Comparison of ENCODE assay signal across 1 cellular context in the genomic region with DNA sequence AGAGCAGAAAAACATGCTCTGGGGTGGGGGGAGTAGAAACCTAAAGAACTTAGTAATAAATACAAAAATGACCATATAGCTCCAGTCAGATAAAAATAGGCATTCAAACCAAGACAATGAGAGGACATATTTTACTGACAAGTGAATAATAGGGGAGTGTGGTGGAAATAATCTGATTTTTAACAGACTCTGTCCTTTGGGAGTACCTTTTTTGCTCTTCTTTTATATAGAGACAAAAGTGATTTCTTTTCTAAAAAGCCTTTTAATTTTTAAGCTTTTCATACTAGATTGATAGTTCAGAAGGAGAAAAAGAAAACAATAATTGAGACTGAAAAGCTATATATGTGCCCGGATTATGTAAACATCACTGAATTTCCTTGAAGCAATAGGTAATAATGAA.
TF ChIP-seq lines count a peak whose summit lies in the region.

No MANE protein-coding gene starts in this region.

TF ChIP-seq in WTC11, 78 proteins besides CTCF, POLR2A, EP300 and RAD21 (continued from another document):
- TF ChIP-seq, protein P1, sequence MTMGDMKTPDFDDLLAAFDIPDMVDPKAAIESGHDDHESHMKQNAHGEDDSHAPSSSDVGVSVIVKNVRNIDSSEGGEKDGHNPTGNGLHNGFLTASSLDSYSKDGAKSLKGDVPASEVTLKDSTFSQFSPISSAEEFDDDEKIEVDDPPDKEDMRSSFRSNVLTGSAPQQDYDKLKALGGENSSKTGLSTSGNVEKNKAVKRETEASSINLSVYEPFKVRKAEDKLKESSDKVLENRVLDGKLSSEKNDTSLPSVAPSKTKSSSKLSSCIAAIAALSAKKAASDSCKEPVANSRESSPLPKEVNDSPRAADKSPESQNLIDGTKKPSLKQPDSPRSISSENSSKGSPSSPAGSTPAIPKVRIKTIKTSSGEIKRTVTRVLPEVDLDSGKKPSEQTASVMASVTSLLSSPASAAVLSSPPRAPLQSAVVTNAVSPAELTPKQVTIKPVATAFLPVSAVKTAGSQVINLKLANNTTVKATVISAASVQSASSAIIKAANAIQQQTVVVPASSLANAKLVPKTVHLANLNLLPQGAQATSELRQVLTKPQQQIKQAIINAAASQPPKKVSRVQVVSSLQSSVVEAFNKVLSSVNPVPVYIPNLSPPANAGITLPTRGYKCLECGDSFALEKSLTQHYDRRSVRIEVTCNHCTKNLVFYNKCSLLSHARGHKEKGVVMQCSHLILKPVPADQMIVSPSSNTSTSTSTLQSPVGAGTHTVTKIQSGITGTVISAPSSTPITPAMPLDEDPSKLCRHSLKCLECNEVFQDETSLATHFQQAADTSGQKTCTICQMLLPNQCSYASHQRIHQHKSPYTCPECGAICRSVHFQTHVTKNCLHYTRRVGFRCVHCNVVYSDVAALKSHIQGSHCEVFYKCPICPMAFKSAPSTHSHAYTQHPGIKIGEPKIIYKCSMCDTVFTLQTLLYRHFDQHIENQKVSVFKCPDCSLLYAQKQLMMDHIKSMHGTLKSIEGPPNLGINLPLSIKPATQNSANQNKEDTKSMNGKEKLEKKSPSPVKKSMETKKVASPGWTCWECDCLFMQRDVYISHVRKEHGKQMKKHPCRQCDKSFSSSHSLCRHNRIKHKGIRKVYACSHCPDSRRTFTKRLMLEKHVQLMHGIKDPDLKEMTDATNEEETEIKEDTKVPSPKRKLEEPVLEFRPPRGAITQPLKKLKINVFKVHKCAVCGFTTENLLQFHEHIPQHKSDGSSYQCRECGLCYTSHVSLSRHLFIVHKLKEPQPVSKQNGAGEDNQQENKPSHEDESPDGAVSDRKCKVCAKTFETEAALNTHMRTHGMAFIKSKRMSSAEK (CRISPR knock-in tag; IDR thresholded peaks at IDR 0.05; ENCODE audit: borderline replicate concordance), result no peak
- TF ChIP-seq, protein P2, sequence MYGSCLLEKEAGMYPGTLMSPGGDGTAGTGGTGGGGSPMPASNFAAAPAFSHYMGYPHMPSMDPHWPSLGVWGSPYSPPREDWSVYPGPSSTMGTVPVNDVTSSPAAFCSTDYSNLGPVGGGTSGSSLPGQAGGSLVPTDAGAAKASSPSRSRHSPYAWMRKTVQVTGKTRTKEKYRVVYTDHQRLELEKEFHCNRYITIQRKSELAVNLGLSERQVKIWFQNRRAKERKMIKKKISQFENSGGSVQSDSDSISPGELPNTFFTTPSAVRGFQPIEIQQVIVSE (CRISPR knock-in tag; IDR thresholded peaks at IDR 0.05; ENCODE audit: borderline replicate concordance), result no peak
- TF ChIP-seq FOXP1 (CRISPR knock-in tag; IDR thresholded peaks at IDR 0.05; ENCODE audit: borderline replicate concordance) (no peak), PRRX2 (CRISPR knock-in tag; IDR thresholded peaks at IDR 0.05) (no peak), HMGA2 (CRISPR knock-in tag; IDR thresholded peaks at IDR 0.05) (no peak), ZNF423 (CRISPR knock-in tag; IDR thresholded peaks at IDR 0.05) (no peak), GRHL2 (CRISPR knock-in tag; IDR thresholded peaks at IDR 0.05; ENCODE audit: insufficient replicate concordance, severe bottlenecking) (no peak)
- TF ChIP-seq, protein P3, sequence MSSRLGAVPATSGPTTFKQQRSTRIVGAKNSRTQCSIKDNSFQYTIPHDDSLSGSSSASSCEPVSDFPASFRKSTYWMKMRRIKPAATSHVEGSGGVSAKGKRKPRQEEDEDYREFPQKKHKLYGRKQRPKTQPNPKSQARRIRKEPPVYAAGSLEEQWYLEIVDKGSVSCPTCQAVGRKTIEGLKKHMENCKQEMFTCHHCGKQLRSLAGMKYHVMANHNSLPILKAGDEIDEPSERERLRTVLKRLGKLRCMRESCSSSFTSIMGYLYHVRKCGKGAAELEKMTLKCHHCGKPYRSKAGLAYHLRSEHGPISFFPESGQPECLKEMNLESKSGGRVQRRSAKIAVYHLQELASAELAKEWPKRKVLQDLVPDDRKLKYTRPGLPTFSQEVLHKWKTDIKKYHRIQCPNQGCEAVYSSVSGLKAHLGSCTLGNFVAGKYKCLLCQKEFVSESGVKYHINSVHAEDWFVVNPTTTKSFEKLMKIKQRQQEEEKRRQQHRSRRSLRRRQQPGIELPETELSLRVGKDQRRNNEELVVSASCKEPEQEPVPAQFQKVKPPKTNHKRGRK (CRISPR knock-in tag; IDR thresholded peaks at IDR 0.05; ENCODE audit: borderline replicate concordance), result no peak
- TF ChIP-seq, protein P4, sequence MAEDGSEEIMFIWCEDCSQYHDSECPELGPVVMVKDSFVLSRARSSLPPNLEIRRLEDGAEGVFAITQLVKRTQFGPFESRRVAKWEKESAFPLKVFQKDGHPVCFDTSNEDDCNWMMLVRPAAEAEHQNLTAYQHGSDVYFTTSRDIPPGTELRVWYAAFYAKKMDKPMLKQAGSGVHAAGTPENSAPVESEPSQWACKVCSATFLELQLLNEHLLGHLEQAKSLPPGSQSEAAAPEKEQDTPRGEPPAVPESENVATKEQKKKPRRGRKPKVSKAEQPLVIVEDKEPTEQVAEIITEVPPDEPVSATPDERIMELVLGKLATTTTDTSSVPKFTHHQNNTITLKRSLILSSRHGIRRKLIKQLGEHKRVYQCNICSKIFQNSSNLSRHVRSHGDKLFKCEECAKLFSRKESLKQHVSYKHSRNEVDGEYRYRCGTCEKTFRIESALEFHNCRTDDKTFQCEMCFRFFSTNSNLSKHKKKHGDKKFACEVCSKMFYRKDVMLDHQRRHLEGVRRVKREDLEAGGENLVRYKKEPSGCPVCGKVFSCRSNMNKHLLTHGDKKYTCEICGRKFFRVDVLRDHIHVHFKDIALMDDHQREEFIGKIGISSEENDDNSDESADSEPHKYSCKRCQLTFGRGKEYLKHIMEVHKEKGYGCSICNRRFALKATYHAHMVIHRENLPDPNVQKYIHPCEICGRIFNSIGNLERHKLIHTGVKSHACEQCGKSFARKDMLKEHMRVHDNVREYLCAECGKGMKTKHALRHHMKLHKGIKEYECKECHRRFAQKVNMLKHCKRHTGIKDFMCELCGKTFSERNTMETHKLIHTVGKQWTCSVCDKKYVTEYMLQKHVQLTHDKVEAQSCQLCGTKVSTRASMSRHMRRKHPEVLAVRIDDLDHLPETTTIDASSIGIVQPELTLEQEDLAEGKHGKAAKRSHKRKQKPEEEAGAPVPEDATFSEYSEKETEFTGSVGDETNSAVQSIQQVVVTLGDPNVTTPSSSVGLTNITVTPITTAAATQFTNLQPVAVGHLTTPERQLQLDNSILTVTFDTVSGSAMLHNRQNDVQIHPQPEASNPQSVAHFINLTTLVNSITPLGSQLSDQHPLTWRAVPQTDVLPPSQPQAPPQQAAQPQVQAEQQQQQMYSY (CRISPR knock-in tag; IDR thresholded peaks at IDR 0.05), result no peak
- TF ChIP-seq, protein P5, sequence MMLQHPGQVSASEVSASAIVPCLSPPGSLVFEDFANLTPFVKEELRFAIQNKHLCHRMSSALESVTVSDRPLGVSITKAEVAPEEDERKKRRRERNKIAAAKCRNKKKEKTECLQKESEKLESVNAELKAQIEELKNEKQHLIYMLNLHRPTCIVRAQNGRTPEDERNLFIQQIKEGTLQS (CRISPR knock-in tag; conservative IDR thresholded peaks at IDR 0.05), result no peak
- TF ChIP-seq, protein P6, sequence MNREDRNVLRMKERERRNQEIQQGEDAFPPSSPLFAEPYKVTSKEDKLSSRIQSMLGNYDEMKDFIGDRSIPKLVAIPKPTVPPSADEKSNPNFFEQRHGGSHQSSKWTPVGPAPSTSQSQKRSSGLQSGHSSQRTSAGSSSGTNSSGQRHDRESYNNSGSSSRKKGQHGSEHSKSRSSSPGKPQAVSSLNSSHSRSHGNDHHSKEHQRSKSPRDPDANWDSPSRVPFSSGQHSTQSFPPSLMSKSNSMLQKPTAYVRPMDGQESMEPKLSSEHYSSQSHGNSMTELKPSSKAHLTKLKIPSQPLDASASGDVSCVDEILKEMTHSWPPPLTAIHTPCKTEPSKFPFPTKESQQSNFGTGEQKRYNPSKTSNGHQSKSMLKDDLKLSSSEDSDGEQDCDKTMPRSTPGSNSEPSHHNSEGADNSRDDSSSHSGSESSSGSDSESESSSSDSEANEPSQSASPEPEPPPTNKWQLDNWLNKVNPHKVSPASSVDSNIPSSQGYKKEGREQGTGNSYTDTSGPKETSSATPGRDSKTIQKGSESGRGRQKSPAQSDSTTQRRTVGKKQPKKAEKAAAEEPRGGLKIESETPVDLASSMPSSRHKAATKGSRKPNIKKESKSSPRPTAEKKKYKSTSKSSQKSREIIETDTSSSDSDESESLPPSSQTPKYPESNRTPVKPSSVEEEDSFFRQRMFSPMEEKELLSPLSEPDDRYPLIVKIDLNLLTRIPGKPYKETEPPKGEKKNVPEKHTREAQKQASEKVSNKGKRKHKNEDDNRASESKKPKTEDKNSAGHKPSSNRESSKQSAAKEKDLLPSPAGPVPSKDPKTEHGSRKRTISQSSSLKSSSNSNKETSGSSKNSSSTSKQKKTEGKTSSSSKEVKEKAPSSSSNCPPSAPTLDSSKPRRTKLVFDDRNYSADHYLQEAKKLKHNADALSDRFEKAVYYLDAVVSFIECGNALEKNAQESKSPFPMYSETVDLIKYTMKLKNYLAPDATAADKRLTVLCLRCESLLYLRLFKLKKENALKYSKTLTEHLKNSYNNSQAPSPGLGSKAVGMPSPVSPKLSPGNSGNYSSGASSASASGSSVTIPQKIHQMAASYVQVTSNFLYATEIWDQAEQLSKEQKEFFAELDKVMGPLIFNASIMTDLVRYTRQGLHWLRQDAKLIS (CRISPR knock-in tag; IDR thresholded peaks at IDR 0.05; ENCODE audit: borderline replicate concordance), result no peak
TF ChIP-seq in WTC11: peak in this region for 0.
